Comparison of ENCODE assay signal across 19 cellular contexts in the genomic region with DNA sequence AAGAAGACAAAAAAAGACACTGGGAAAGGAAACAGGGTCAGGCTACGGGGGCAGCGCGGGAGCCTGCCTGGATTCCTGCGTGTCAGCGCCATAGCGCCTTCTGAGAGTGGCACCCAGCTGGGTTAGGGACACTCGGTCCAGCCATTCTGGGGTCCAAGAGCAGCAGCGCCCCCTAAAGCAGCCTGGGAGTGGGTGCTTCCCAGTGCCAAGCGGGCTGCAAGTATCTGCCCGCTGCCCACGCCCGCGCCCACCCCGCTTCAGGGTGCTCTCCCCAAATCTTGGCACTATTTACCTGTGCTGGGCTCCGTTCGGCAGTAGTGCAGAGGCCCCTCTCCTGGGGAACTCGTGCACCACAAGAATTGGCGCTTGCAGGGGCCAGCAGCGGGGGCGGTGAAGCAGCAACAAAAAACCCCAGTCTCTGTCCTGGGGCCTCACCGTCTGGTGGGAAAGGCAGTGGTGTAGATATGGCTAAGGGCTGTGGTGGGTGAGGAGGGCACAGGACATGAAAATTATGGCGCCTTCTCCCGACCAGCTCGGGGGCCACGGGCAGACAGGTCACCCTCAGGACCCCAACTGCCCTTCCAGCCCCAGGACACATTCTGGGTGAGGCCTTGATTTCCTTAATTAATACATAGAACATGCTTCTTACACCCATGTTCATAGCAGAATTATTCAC. TPM values are rescaled to one million over a fixed set of nuclear protein-coding genes. Genes with fewer than 3 reads are reported as not detected.
DNase-seq lines count a peak whose midpoint lies in the region; ATAC-seq and TF ChIP-seq lines count a peak whose summit lies in the region.
"Had no signal": no experiment of that assay in that cellular context is flagged by ENCODE, and none has a peak within 500 bp of the region (broad histone marks: within the 10 kb centered on the region; RNA-seq: fewer than 3 reads in every experiment).

No MANE protein-coding gene starts in this region.

- POLR2A ChIA-PET in HCT116 (lab: Charles Lee) = no interaction called here

- no peaks in the 10 kb centered on the region for H3K27me3 ChIP-seq in DOHH2 (ENCODE audit: control insufficient read depth, low read length)
- H3K27me3 ChIP-seq in HCT116 (ENCODE audit: insufficient read depth, low read length) = no peaks in the 10 kb centered on the region
- H3K27me3 ChIP-seq in gastroesophageal sphincter = no peaks in the 10 kb centered on the region
- no peaks in the 10 kb centered on the region for H3K27me3 ChIP-seq in rectal smooth muscle tissue (ENCODE audit: control insufficient read depth, insufficient read depth, low read length)
- H3K27me3 ChIP-seq: heart right ventricle had no signal

- H4K20me1 ChIP-seq in DOHH2 (ENCODE audit: control insufficient read depth, insufficient read depth, low read depth, low read length) (no peaks in the 10 kb centered on the region), HCT116 (ENCODE audit: insufficient read depth) (no peaks in the 10 kb centered on the region)

- H3K4me1 ChIP-seq in DOHH2 (ENCODE audit: control insufficient read depth, low read length) (peaks cover 5% of the 10 kb centered on the region), HCT116 (ENCODE audit: control insufficient read depth in 1 of 2, insufficient read depth in 2 of 2, low read length in 2 of 2) (peaks cover 30 to 70% of the 10 kb centered on the region in 2 experiments), gastroesophageal sphincter (peaks cover 6 to 73% (median 16%) of the 10 kb centered on the region in 3 donors), rectal smooth muscle tissue (ENCODE audit: control insufficient read depth, insufficient read depth, low read length) (peaks cover 54% of the 10 kb centered on the region)

- H3F3A ChIP-seq in DOHH2 (ENCODE audit: control insufficient read depth, insufficient read depth) = no peaks in the 10 kb centered on the region

- BruUV-seq in HCT116 (replicated peaks; lab: Mats Ljungman, UMichigan) = no TSS peak

- CTCF ChIA-PET in HCT116 (lab: Charles Lee) = no interaction called here

- RAD21 ChIA-PET in HCT116 (lab: Charles Lee; ENCODE audit: low non-redundant PET in 1 of 2, low total read pairs in 2 of 2, uncharacterized antibody in 2 of 2, unreplicated experiment in 2 of 2) = no interaction called here

- H3K9ac ChIP-seq in HCT116 (ENCODE audit: low read length) (no peak overlapping the region), rectal smooth muscle tissue (ENCODE audit: low read length) (no peak overlapping the region)
- H3K9ac ChIP-seq: KMS-11, SK-N-SH had no signal

- intact Hi-C loops in HCT116 (cut with micrococcal nuclease) = no loop called here

- no peak overlapping the region for H3K4me2 ChIP-seq in DOHH2 (ENCODE audit: low read length)
- H3K4me2 ChIP-seq in HCT116 (ENCODE audit: low read length) = no peak overlapping the region
- H3K4me2 ChIP-seq: KMS-11, SK-N-SH had no signal

- H2AFZ ChIP-seq in HCT116 (ENCODE audit: low read depth, low read length, poor library complexity, severe bottlenecking) = no peak overlapping the region

- 0 out of 2 replicates have a peak, but pooled peaks have one; percentile 20 for TF ChIP-seq RAD21 in HCT116 (IDR thresholded peaks at IDR 0.05; ENCODE audit: low read depth)

- DNase-seq in HCT116 (ENCODE audit: low read depth, low spot score) (no peak), NCI-H2029 (lab: John Stamatoyannopoulos, UW) (no peak), NCI-H2171 (lab: John Stamatoyannopoulos, UW) (no peak), islet precursor cell (no peak)
- DNase-seq: activated naive CD4-positive, alpha-beta T cell treated with anti-CD3 and anti-CD28 coated beads, Interleukin-2, amount 10 ng/mL, durations not matched to agents 7 days and 5 days; activated T-cell treated with anti-CD3 and anti-CD28 coated beads for 4 hours; HCEC 1CT; heart right ventricle; left ventricle myocardium superior; NCI-H1694; NCI-H526 treated with DMSO at 0.1 percent for 48 hours; nucleus accumbens; retina; SK-N-SH; stimulated activated CD4-positive, alpha-beta T cell treated with anti-CD3 and anti-CD28 coated beads, Interleukin-12 subunit alpha, Interleukin-12 subunit beta, amount 100 ng/mL, for 4 hours had no signal

- ATAC-seq in HCT116 (no peak), gastroesophageal sphincter (no peak)
- ATAC-seq: heart right ventricle, left ventricle myocardium superior had no signal

- WGBS in gastroesophageal sphincter (ENCODE audit: low coverage in 1 of 2), 2 donors = 91 to 94% methylated on average over 3 to 9 of the region's 25 CpGs

- H3K4me3 ChIP-seq in DOHH2 (ENCODE audit: low read length) (no peak overlapping the region), HCT116 (replicated peaks in 1 of 2; ENCODE audit: low read depth in 1 of 2, low read length in 2 of 2) (no peak overlapping the region), gastroesophageal sphincter (no peak overlapping the region), rectal smooth muscle tissue (ENCODE audit: low read length) (no peak overlapping the region)
- H3K4me3 ChIP-seq: heart right ventricle had no signal

- H3K9me2 ChIP-seq in DOHH2 (replicated peaks; ENCODE audit: control insufficient read depth, low read length) (no peaks in the 10 kb centered on the region), HCT116 (ENCODE audit: insufficient read depth) (no peaks in the 10 kb centered on the region)
- H3K9me2 ChIP-seq: SK-N-SH had no signal

- TF ChIP-seq POLR2A in HCT116 (IDR thresholded peaks at IDR 0.05; ENCODE audit: borderline replicate concordance, extremely low read depth, insufficient read depth, insufficient read length) (no peak), gastroesophageal sphincter (IDR thresholded peaks at IDR 0.05) (no peak)

- no peaks in the 10 kb centered on the region for H3K36me3 ChIP-seq in DOHH2 (ENCODE audit: control insufficient read depth, low read length)
- H3K36me3 ChIP-seq in HCT116 (ENCODE audit: control insufficient read depth in 1 of 2, insufficient read depth in 2 of 2, low read length in 2 of 2) = no peaks in the 10 kb centered on the region
- no peaks in the 10 kb centered on the region for H3K36me3 ChIP-seq in gastroesophageal sphincter
- H3K36me3 ChIP-seq in rectal smooth muscle tissue (ENCODE audit: control insufficient read depth, insufficient read depth, low read length) = no peaks in the 10 kb centered on the region
- H3K36me3 ChIP-seq: heart right ventricle had no signal

- no peak overlapping the region for H3K27ac ChIP-seq in DOHH2 (ENCODE audit: low read depth, low read length)
- H3K27ac ChIP-seq in HCT116 (ENCODE audit: low read depth, low read length) = no peak overlapping the region
- peak overlapping the region in 3 of 4 donors; percentile 45 to 93 (median 86) for H3K27ac ChIP-seq in gastroesophageal sphincter
- H3K27ac ChIP-seq in rectal smooth muscle tissue (ENCODE audit: low read depth, low read length) = peak overlapping the region; percentile 84
- H3K27ac ChIP-seq: KMS-11 had no signal

- H3K9me3 ChIP-seq in DOHH2 (ENCODE audit: control insufficient read depth, insufficient read depth, low read length) = no peaks in the 10 kb centered on the region
- H3K9me3 ChIP-seq in HCT116 (ENCODE audit: control insufficient read depth in 1 of 2, insufficient read depth in 1 of 2, low read depth in 1 of 2, low read length in 2 of 2) = no peaks in the 10 kb centered on the region
- H3K9me3 ChIP-seq in gastroesophageal sphincter = no peaks in the 10 kb centered on the region
- H3K9me3 ChIP-seq: heart right ventricle, SK-N-SH had no signal

- TF ChIP-seq EP300 in gastroesophageal sphincter (IDR thresholded peaks at IDR 0.05) = no peak

- H3K79me2 ChIP-seq in DOHH2 (ENCODE audit: control insufficient read depth, low read length) (no peaks in the 10 kb centered on the region), HCT116 (ENCODE audit: insufficient read depth, low read length) (no peaks in the 10 kb centered on the region)

- TF ChIP-seq CTCF in DOHH2 (IDR thresholded peaks at IDR 0.05; ENCODE audit: low read depth, low read length, poor library complexity, severe bottlenecking) (peak; percentile 17), HCT116 (IDR thresholded peaks at IDR 0.05 in 2 of 3, conservative IDR thresholded peaks at IDR 0.05 in 1 of 3; ENCODE audit: borderline replicate concordance in 1 of 3, insufficient read depth in 1 of 3, low read depth in 2 of 3, low read length in 2 of 3) (peak in 2 of 3 experiments; percentile 16 to 26; a peak in 2 of 6 replicates), gastroesophageal sphincter (IDR thresholded peaks at IDR 0.05) (no peak)

TF ChIP-seq in HCT116, 20 proteins besides CTCF, POLR2A, EP300 and RAD21 (continues in another document):
- TF ChIP-seq JUND (IDR thresholded peaks at IDR 0.05) (no peak), EZH2 (IDR thresholded peaks at IDR 0.05) (no peak), EZH2phosphoT487 (IDR thresholded peaks at IDR 0.05; ENCODE audit: borderline replicate concordance) (no peak), ZNF274 (IDR thresholded peaks at IDR 0.05; ENCODE audit: low read depth, low read length) (no peak), YY1 (IDR thresholded peaks at IDR 0.05; ENCODE audit: extremely low read depth, insufficient replicate concordance, low read depth, low read length) (no peak), TCF7L2 (IDR thresholded peaks at IDR 0.05; ENCODE audit: borderline replicate concordance, extremely low read depth, insufficient read depth, insufficient read length) (no peak), ZFX (IDR thresholded peaks at IDR 0.05) (no peak), POLR2AphosphoS5 (IDR thresholded peaks at IDR 0.05; ENCODE audit: low read depth, low read length) (no peak), FOSL1 (IDR thresholded peaks at IDR 0.05; ENCODE audit: low read depth) (no peak)
- TF ChIP-seq, protein P1, sequence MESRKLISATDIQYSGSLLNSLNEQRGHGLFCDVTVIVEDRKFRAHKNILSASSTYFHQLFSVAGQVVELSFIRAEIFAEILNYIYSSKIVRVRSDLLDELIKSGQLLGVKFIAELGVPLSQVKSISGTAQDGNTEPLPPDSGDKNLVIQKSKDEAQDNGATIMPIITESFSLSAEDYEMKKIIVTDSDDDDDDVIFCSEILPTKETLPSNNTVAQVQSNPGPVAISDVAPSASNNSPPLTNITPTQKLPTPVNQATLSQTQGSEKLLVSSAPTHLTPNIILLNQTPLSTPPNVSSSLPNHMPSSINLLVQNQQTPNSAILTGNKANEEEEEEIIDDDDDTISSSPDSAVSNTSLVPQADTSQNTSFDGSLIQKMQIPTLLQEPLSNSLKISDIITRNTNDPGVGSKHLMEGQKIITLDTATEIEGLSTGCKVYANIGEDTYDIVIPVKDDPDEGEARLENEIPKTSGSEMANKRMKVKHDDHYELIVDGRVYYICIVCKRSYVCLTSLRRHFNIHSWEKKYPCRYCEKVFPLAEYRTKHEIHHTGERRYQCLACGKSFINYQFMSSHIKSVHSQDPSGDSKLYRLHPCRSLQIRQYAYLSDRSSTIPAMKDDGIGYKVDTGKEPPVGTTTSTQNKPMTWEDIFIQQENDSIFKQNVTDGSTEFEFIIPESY (IDR thresholded peaks at IDR 0.05; ENCODE audit: extremely low read depth, insufficient replicate concordance, low read length) = no peak

RNA-seq across cellular contexts. Expression of a gene that starts 24.1 kb away (rescaled TPM):
- total RNA-seq in HCT116 (2021; ENCODE audit: unreplicated experiment) = 97.4 TPM
- 19.3 and 32.1 TPM in 2 replicates for polyA plus RNA-seq in HCT116 (2012)
- total RNA-seq in gastroesophageal sphincter = 100 to 1,000 TPM in 1 of 4 donors, 10 to 100 TPM in 3; 78.2 to 139 (median 92.8) TPM

Comparison
In these comparisons a context has a peak if more than half of its experiments do, and no peak if none do; other contexts are left out.
1. H3K27ac ChIP-seq: peak in gastroesophageal sphincter (3 of 4) and rectal smooth muscle tissue (single experiment); none in DOHH2 (single experiment) and HCT116 (single experiment).
2. CTCF ChIP-seq: peak in DOHH2 (single experiment) and HCT116 (2 of 3); none in gastroesophageal sphincter (0 of 4).